ENCODE assay signal across 15 cellular contexts in genomic region chr3:11240496-11240895, GRCh38. TPM values are rescaled to one million over a fixed set of nuclear protein-coding genes. Genes with fewer than 3 reads are reported as not detected.
DNase-seq lines count a peak whose midpoint lies in the region; ATAC-seq and TF ChIP-seq lines count a peak whose summit lies in the region.
"Had no signal": no experiment of that assay in that cellular context is flagged by ENCODE, and none has a peak within 500 bp of the region (broad histone marks: within the 10 kb centered on the region; RNA-seq: fewer than 3 reads in every experiment).

No MANE protein-coding gene starts in this region.

- H3K9me3 ChIP-seq in BE2C: no peaks in the 10 kb centered on the region
- H3K9me3 ChIP-seq: ascending aorta had no signal

- no peaks in the 10 kb centered on the region for H3K27me3 Mint-ChIP-seq in activated naive CD4-positive, alpha-beta T cell treated with anti-CD3 and anti-CD28 coated beads, Interleukin-2, amount 50 U/mL, for 24 hours
- peaks cover 7% of the 10 kb centered on the region for H3K27me3 Mint-ChIP-seq in progenitor cell of endocrine pancreas

- peaks cover 30% of the 10 kb centered on the region for H3K4me1 Mint-ChIP-seq in activated naive CD4-positive, alpha-beta T cell treated with anti-CD3 and anti-CD28 coated beads, Interleukin-2, amount 50 U/mL, for 24 hours
- H3K4me1 Mint-ChIP-seq in progenitor cell of endocrine pancreas (ENCODE audit: low read depth): no peaks in the 10 kb centered on the region

- peak overlapping the region; percentile 79 for H3K4me3 Mint-ChIP-seq in activated naive CD4-positive, alpha-beta T cell treated with anti-CD3 and anti-CD28 coated beads, Interleukin-2, amount 50 U/mL, for 24 hours
- no peak overlapping the region for H3K4me3 Mint-ChIP-seq in progenitor cell of endocrine pancreas (ENCODE audit: low read depth)

- H3K27me3 ChIP-seq in BE2C: no peaks in the 10 kb centered on the region
- H3K27me3 ChIP-seq: ascending aorta had no signal

- peaks cover 4% of the 10 kb centered on the region for H3K36me3 Mint-ChIP-seq in activated naive CD4-positive, alpha-beta T cell treated with anti-CD3 and anti-CD28 coated beads, Interleukin-2, amount 50 U/mL, for 24 hours
- H3K36me3 Mint-ChIP-seq in progenitor cell of endocrine pancreas (ENCODE audit: insufficient read depth): no peaks in the 10 kb centered on the region

- no peak overlapping the region for H3K4me3 ChIP-seq in BE2C (ENCODE audit: low read depth, low read length)
- H3K4me3 ChIP-seq: ascending aorta had no signal

- no peaks in the 10 kb centered on the region for H3K4me1 ChIP-seq in BE2C
- H3K4me1 ChIP-seq: ascending aorta had no signal

- peak; percentile 50 for DNase-seq in activated naive CD4-positive, alpha-beta T cell treated with Interleukin-2 at 50 U/mL for 16 hours
- no peak for DNase-seq in activated naive CD4-positive, alpha-beta T cell (lab: John Stamatoyannopoulos, UW)
- DNase-seq in stimulated activated CD4-positive, alpha-beta T cell treated with anti-CD3 and anti-CD28 coated beads, Interleukin-2, amount 100 ng/mL, for 4 hours (ENCODE audit: low read depth): peak; percentile 15
- DNase-seq in progenitor cell of endocrine pancreas (ENCODE audit: low spot score, unreplicated experiment): no peak
- DNase-seq in KG1 (lab: John Stamatoyannopoulos, UW): no peak
- DNase-seq in BE2C: no peak
- DNase-seq: COR-L47, cortex of kidney, NCI-H187 treated with DMSO at 0.1 percent for 48 hours, NCI-H524 treated with DMSO at 0.1 percent for 48 hours, occipital lobe, T-helper 1 cell had no signal

- peak overlapping the region; percentile 99 for H3K27ac Mint-ChIP-seq in activated naive CD4-positive, alpha-beta T cell treated with anti-CD3 and anti-CD28 coated beads, Interleukin-2, amount 50 U/mL, for 24 hours
- H3K27ac Mint-ChIP-seq in progenitor cell of endocrine pancreas: no peak overlapping the region

- ATAC-seq in GM18909 (IDR thresholded peaks at IDR 0.05; ENCODE audit: poor library complexity, unreplicated experiment): no peak

- no peaks in the 10 kb centered on the region for H3K36me3 ChIP-seq in BE2C

- H3K9me3 Mint-ChIP-seq in activated naive CD4-positive, alpha-beta T cell treated with anti-CD3 and anti-CD28 coated beads, Interleukin-2, amount 50 U/mL, for 24 hours: no peaks in the 10 kb centered on the region
- H3K9me3 Mint-ChIP-seq in progenitor cell of endocrine pancreas (ENCODE audit: low read depth): peaks cover 4% of the 10 kb centered on the region

- no peak for TF ChIP-seq CTCF in progenitor cell of endocrine pancreas (IDR thresholded peaks at IDR 0.05; ENCODE audit: unreplicated experiment)
- TF ChIP-seq CTCF in BE2C (IDR thresholded peaks at IDR 0.05; ENCODE audit: low read depth, low read length): no peak

RNA-seq across cellular contexts. Expression of gene ATG7, which starts 31.7 kb away (rescaled TPM):
- total RNA-seq in progenitor cell of endocrine pancreas: 29.1 and 31.3 TPM in 2 replicates
- polyA plus RNA-seq in BE2C (2012; ENCODE audit: insufficient read depth, insufficient read length, low read depth): 7.4 TPM

Comparison
In these comparisons a context has a peak if more than half of its experiments do, and no peak if none do; other contexts are left out.
1. DNase-seq: peak in activated naive CD4-positive, alpha-beta T cell treated with Interleukin-2 at 50 U/mL for 16 hours (single experiment) and stimulated activated CD4-positive, alpha-beta T cell treated with anti-CD3 and anti-CD28 coated beads, Interleukin-2, amount 100 ng/mL, for 4 hours (single experiment); none in activated naive CD4-positive, alpha-beta T cell (0 of 4), progenitor cell of endocrine pancreas (single experiment), KG1 (single experiment) and BE2C (single experiment).